ENCODE assay signal across 8 cellular contexts in the genomic region with DNA sequence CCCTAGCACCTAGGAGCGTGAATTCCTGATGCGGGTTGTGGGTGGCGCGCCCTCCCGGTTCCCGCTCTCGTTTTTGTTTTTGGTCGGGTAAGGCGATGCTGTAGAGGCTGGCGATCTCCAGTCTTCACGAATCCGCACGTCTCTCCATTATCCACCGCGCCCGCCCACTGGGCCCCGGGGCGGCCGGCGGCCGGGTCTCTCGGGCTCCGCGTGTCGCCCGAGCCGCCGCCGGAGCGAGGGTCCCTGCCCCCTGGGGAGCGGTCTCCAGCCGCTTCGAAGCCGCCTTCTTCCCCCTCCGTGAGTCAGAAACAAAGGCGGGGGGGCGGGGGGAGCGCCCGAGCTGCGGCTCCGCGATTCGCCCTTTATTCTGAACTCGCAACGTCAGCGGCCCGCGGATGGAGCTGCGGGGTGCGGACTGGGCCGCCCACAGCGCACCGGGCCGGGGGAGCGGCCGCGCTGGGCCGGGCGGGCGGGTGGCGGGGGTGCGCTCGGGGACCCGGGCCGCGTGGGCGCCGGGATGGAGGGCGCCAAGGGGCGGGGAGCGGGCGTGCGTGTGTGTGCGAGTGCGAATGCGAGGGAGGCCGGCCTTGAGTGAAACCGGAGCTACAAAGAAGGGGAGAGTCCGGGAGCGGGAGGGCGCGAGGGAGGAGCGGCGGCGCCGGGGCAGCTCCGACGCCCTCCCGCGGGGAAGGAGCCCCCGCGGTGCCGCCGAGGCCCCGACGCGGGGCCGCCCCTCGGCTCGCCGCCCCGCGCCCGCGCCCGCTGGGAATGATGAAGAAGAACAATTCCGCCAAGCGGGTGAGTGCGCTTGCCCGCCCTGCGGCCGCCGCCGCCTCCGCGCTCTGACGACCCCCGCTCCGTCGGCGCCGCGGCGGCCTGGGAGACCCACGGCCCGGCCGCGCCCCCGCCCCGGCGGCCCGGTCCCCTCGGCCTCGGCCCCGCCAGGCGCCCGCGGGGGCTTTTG. TPM values are rescaled to one million over a fixed set of nuclear protein-coding genes. Genes with fewer than 3 reads are reported as not detected.
DNase-seq lines count a peak whose midpoint lies in the region; ATAC-seq and TF ChIP-seq lines count a peak whose summit lies in the region.

A gene with protein sequence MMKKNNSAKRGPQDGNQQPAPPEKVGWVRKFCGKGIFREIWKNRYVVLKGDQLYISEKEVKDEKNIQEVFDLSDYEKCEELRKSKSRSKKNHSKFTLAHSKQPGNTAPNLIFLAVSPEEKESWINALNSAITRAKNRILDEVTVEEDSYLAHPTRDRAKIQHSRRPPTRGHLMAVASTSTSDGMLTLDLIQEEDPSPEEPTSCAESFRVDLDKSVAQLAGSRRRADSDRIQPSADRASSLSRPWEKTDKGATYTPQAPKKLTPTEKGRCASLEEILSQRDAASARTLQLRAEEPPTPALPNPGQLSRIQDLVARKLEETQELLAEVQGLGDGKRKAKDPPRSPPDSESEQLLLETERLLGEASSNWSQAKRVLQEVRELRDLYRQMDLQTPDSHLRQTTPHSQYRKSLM (plus strand): TSS at position 427 of the 964 bp plus-strand sequence. CDS start 342 bp downstream, at position 769.

- H3K27ac ChIP-seq in osteoblast (ENCODE audit: low read depth, low read length) (peak within 1 kb of the TSS; percentile 85), thymus (ENCODE audit: low read depth) (peak within 1 kb of the TSS; percentile 91)

- H3K9me3 ChIP-seq in osteoblast (ENCODE audit: low read depth, low read length) (no peaks in the 10 kb centered on the region), thymus (ENCODE audit: control insufficient read depth) (no peaks in the 10 kb centered on the region)

- peak within 1 kb of the TSS; percentile 99 for H3K4me2 ChIP-seq in osteoblast (ENCODE audit: insufficient read depth, low read length)

- peaks cover 4% of the 10 kb centered on the region for H4K20me1 ChIP-seq in osteoblast (ENCODE audit: insufficient read depth, low read length)

- H3K4me1 ChIP-seq in osteoblast (ENCODE audit: insufficient read depth, low read length) (peaks cover 33% of the 10 kb centered on the region), thymus (ENCODE audit: control insufficient read depth, insufficient read depth, low read length) (peaks cover 14% of the 10 kb centered on the region)

- H3K79me2 ChIP-seq in osteoblast (ENCODE audit: insufficient read depth, low read length): peaks cover 42% of the 10 kb centered on the region

- H3K27me3 ChIP-seq in osteoblast (ENCODE audit: insufficient read depth, low read length) (no peaks in the 10 kb centered on the region), thymus (ENCODE audit: control insufficient read depth, insufficient read depth) (no peaks in the 10 kb centered on the region)

- ATAC-seq in GM19025 (IDR thresholded peaks at IDR 0.05; ENCODE audit: low read depth, unreplicated experiment): peak; percentile 54

- H3K36me3 ChIP-seq in osteoblast (ENCODE audit: insufficient read depth, low read length): peaks cover 27% of the 10 kb centered on the region
- peaks cover 11% of the 10 kb centered on the region for H3K36me3 ChIP-seq in thymus (ENCODE audit: control insufficient read depth, insufficient read depth)

- DNase-seq in ACHN (peak; percentile 81), HuH-7.5 (ENCODE audit: low spot score) (peak; percentile 65), SK-MEL-5 (ENCODE audit: low read depth, low spot score) (peak; percentile 66), glomerular endothelial cell (ENCODE audit: extremely low read depth, low read depth, low spot score) (no peak), osteoblast (ENCODE audit: insufficient read length, low spot score, missing footprints) (peak; percentile 97)
- DNase-seq in activated naive CD4-positive, alpha-beta T cell treated with anti-CD3 and anti-CD28 coated beads, Interleukin-2, amount 50 U/mL, for 16 hours: peak; percentile 86

- under 1% methylated on average over 138 of the region's 138 CpGs for WGBS in thymus

- TF ChIP-seq CTCF in osteoblast (IDR thresholded peaks at IDR 0.05; ENCODE audit: extremely low read depth, low read depth, low read length): no peak

- in situ Hi-C loops in ACHN (cut with HindIII; ENCODE audit: low pct_ligation_motif_present, low pct_unique_long_range_greater_than_20kb, low sequenced_read_pairs): no loop called here
- in situ Hi-C loops in SK-MEL-5 (cut with HindIII; ENCODE audit: low pct_unique_long_range_greater_than_20kb, low sequenced_read_pairs): no loop called here

- H3K4me3 ChIP-seq in osteoblast (ENCODE audit: insufficient read depth, low read length): peak within 1 kb of the TSS; percentile 82
- H3K4me3 ChIP-seq in thymus (ENCODE audit: low read length): peak within 1 kb of the TSS; percentile 94

- H2AFZ ChIP-seq in osteoblast (ENCODE audit: low read length): peak within 1 kb of the TSS; percentile 83

RNA-seq across cellular contexts. Expression of the gene that starts here (rescaled TPM):
- total RNA-seq in SK-MEL-5 (2014; rRNA removed; shearing (Covaris generic)): 22.9 and 23.2 TPM in 2 replicates
- 14.6 and 15.1 TPM in 2 replicates for polyA plus RNA-seq in SK-MEL-5 (2015; cell fraction: cytosol; rRNA removed)
- polyA plus RNA-seq in SK-MEL-5 (2015; cell fraction: nucleus; rRNA removed): 23.2 and 29.8 TPM in 2 replicates
- 140 and 183 TPM in 2 replicates for total RNA-seq in glomerular endothelial cell
- total RNA-seq in osteoblast: 74.2 and 80.2 TPM in 2 replicates
- polyA plus RNA-seq in thymus: 119 TPM
